Comparison of ENCODE assay signal across 12 cellular contexts in genomic region chr10:132276706-132277105, GRCh38. TPM values are rescaled to one million over a fixed set of nuclear protein-coding genes. Genes with fewer than 3 reads are reported as not detected.
A peak's percentile ranks its signal among the peaks of the same experiment; 100 is the strongest.
DNase-seq lines count a peak whose midpoint lies in the region; ATAC-seq and TF ChIP-seq lines count a peak whose summit lies in the region.
"Had no signal": no experiment of that assay in that cellular context is flagged by ENCODE, and none has a peak within 500 bp of the region (broad histone marks: within the 10 kb centered on the region; RNA-seq: fewer than 3 reads in every experiment).

No MANE protein-coding gene starts in this region.

- H3K4me2 ChIP-seq in neural progenitor cell = no peak overlapping the region
- H3K4me2 ChIP-seq: A549 had no signal

- no peaks in the 10 kb centered on the region for H3K4me1 Mint-ChIP-seq in chondrocyte (ENCODE audit: low read depth)
- H3K4me1 Mint-ChIP-seq in neural progenitor cell = peaks cover 29% of the 10 kb centered on the region
- peaks cover 8% of the 10 kb centered on the region for H3K4me1 Mint-ChIP-seq in HFFc6 (ENCODE audit: low read depth)

- intact Hi-C loops in Right ventricle myocardium superior (cut with DNase I) (no loop called here), left ventricle myocardium superior (cut with micrococcal nuclease) (no loop called here)

- DNase-seq in Right ventricle myocardium superior (peak; percentile 5), left ventricle myocardium superior (no peak), chondrocyte (ENCODE audit: low spot score) (peak; percentile 56), neural progenitor cell (ENCODE audit: low spot score) (no peak), left lobe of liver (ENCODE audit: low spot score) (no peak), cerebellum (ENCODE audit: low spot score) (no peak), HFFc6 (no peak)
- DNase-seq: AML-193; CD8-positive, alpha-beta T cell had no signal

- H3K4me1 ChIP-seq in neural progenitor cell = peaks cover 5% of the 10 kb centered on the region
- H3K4me1 ChIP-seq: A549, HAP-1 had no signal

- H3K27me3 ChIP-seq in neural progenitor cell = no peaks in the 10 kb centered on the region

- H3K36me3 Mint-ChIP-seq in chondrocyte (ENCODE audit: low read depth) (peaks cover 4% of the 10 kb centered on the region), neural progenitor cell (no peaks in the 10 kb centered on the region), HFFc6 (ENCODE audit: low read depth) (no peaks in the 10 kb centered on the region)
- H3K36me3 Mint-ChIP-seq: CD8-positive, alpha-beta T cell had no signal

- H2AFZ ChIP-seq in neural progenitor cell (replicated peaks) = no peak overlapping the region

- no peaks in the 10 kb centered on the region for H3K36me3 ChIP-seq in neural progenitor cell
- H3K36me3 ChIP-seq: HAP-1 had no signal

- H3K27ac ChIP-seq in neural progenitor cell = no peak overlapping the region
- H3K27ac ChIP-seq: 22Rv1, A549 had no signal

- peaks cover 4% of the 10 kb centered on the region for H3F3A ChIP-seq in neural progenitor cell (ENCODE audit: low read depth)

- H3K79me2 ChIP-seq in neural progenitor cell (ENCODE audit: low read depth) = no peaks in the 10 kb centered on the region

- peaks cover 1% of the 10 kb centered on the region for H3K27me3 Mint-ChIP-seq in chondrocyte (ENCODE audit: low read depth)
- peaks cover 22% of the 10 kb centered on the region for H3K27me3 Mint-ChIP-seq in neural progenitor cell (ENCODE audit: insufficient read depth, low read depth)
- H3K27me3 Mint-ChIP-seq in HFFc6 (ENCODE audit: insufficient read depth) = peaks cover 22% of the 10 kb centered on the region

- no peaks in the 10 kb centered on the region for H3K9me3 ChIP-seq in neural progenitor cell (ENCODE audit: low read depth)
- H3K9me3 ChIP-seq: A549, HAP-1 had no signal

- H3K4me3 Mint-ChIP-seq in chondrocyte (ENCODE audit: unreplicated experiment) (no peak overlapping the region), neural progenitor cell (peak overlapping the region; percentile 39), HFFc6 (no peak overlapping the region)
- H3K4me3 Mint-ChIP-seq: CD8-positive, alpha-beta T cell had no signal

- H3K9ac ChIP-seq in neural progenitor cell = no peak overlapping the region

- TF ChIP-seq CTCF in chondrocyte (IDR thresholded peaks at IDR 0.05) (no peak), neural progenitor cell (IDR thresholded peaks at IDR 0.05) (no peak), HFFc6 (IDR thresholded peaks at IDR 0.05) (no peak)

- H4K20me1 ChIP-seq in neural progenitor cell (ENCODE audit: low read depth) = peaks cover 5% of the 10 kb centered on the region

- ATAC-seq in Right ventricle myocardium superior (ENCODE audit: poor library complexity) (no peak), left ventricle myocardium superior (no peak), left lobe of liver (no peak)
- ATAC-seq: A549; CD8-positive, alpha-beta T cell had no signal

- H3K9me3 Mint-ChIP-seq in chondrocyte (ENCODE audit: low read depth) = no peaks in the 10 kb centered on the region
- peaks cover 3% of the 10 kb centered on the region for H3K9me3 Mint-ChIP-seq in neural progenitor cell
- H3K9me3 Mint-ChIP-seq in HFFc6 = peaks cover 7% of the 10 kb centered on the region; the same call in 1 of the 2 replicates
- H3K9me3 Mint-ChIP-seq: CD8-positive, alpha-beta T cell had no signal

- H3K27ac Mint-ChIP-seq in chondrocyte (ENCODE audit: unreplicated experiment) = no peak overlapping the region
- H3K27ac Mint-ChIP-seq in neural progenitor cell = no peak overlapping the region
- no peak overlapping the region for H3K27ac Mint-ChIP-seq in HFFc6
- H3K27ac Mint-ChIP-seq: CD8-positive, alpha-beta T cell had no signal

- no peak overlapping the region for H3K4me3 ChIP-seq in neural progenitor cell
- H3K4me3 ChIP-seq: A549, HAP-1 had no signal

RNA-seq across cellular contexts. Expression of gene STK32C, which starts 31.0 kb away (rescaled TPM):
- 5.9 TPM for total RNA-seq in Right ventricle myocardium superior
- total RNA-seq in left ventricle myocardium superior = 4.9 TPM
- 15.8 to 17.9 TPM (median 17.2 TPM) in 3 replicates for total RNA-seq in chondrocyte
- 2.5 and 13.5 TPM in 2 replicates for total RNA-seq in neural progenitor cell (ENCODE audit: low replicate concordance)
- total RNA-seq in left lobe of liver = 3.3 TPM
- total RNA-seq in cerebellum = 9.9 TPM
- 1 to 10 TPM; 5.5 to 8.3 (median 7.2) TPM for total RNA-seq in HFFc6 (2021; fragmentation: NEBNext Ultra II Directional; extraction: Animal tissue kit (Norgen Biotek cat#: 25700))

RNA-seq across cellular contexts. Expression of gene LRRC27, which starts 55.3 kb away (rescaled TPM):
- 3.9 TPM for total RNA-seq in Right ventricle myocardium superior
- 3.2 TPM for total RNA-seq in left ventricle myocardium superior
- 10.2 to 14.4 TPM (median 13.2 TPM) in 3 replicates for total RNA-seq in chondrocyte
- 8.0 and 16.9 TPM in 2 replicates for total RNA-seq in neural progenitor cell (ENCODE audit: low replicate concordance)
- total RNA-seq in left lobe of liver = 3.4 TPM
- total RNA-seq in cerebellum = 16.6 TPM
- total RNA-seq in HFFc6 (2021; fragmentation: NEBNext Ultra II Directional; extraction: Animal tissue kit (Norgen Biotek cat#: 25700)) = 1 to 10 TPM; 4.7 to 6.7 (median 6.0) TPM

Comparison
In these comparisons a context has a peak if more than half of its experiments do, and no peak if none do; other contexts are left out.
1. DNase-seq: peak in Right ventricle myocardium superior (single experiment) and chondrocyte (single experiment); none in left ventricle myocardium superior (single experiment), neural progenitor cell (single experiment), left lobe of liver (single experiment), cerebellum (single experiment) and HFFc6 (single experiment).